ENCODE assay signal across 22 cellular contexts in the genomic region with DNA sequence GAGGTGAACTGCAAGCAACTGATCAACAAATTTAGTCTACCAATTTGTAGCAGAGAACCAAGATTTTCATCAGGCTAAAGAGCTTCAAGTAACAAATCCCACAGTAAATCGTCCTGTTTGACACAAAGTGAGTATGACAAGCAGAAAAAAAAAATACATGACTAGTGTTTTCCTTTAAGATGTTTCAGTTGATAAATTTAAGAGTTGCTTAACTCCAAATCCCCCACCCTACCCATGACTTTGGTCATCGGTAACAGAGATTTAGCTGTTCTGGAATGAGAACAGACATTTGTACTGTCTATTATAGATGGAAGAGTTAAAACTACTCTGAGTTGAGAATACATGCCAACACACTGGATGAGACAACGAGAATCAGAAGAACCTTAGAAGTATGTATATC.
DNase-seq lines count a peak whose midpoint lies in the region; ATAC-seq and TF ChIP-seq lines count a peak whose summit lies in the region.
"Had no signal": no experiment of that assay in that cellular context is flagged by ENCODE, and none has a peak within 500 bp of the region (broad histone marks: within the 10 kb centered on the region; RNA-seq: fewer than 3 reads in every experiment).

No MANE protein-coding gene starts in this region.

- ATAC-seq in activated CD4-positive, alpha-beta T cell treated with anti-CD3 and anti-CD28 coated beads for 36 hours, result no peak
- no peak for ATAC-seq in stimulated activated naive CD8-positive, alpha-beta T cell treated with anti-CD3 and anti-CD28 coated beads, Interleukin-15, Interleukin-2, amounts not matched to agents 100 U/mL and 50 U/mL, for 24 hours
- no peak for ATAC-seq in GM18873 (IDR thresholded peaks at IDR 0.05; ENCODE audit: low FRiP score, unreplicated experiment)
- ATAC-seq: GM23338 had no signal

- TF ChIP-seq CTCF in chondrocyte (IDR thresholded peaks at IDR 0.05) (no peak), type B pancreatic cell (conservative IDR thresholded peaks at IDR 0.05) (no peak)

- H3K36me3 Mint-ChIP-seq in activated CD4-positive, alpha-beta T cell treated with anti-CD3 and anti-CD28 coated beads for 36 hours (ENCODE audit: low read depth), result peaks cover 54% of the 10 kb centered on the region
- H3K36me3 Mint-ChIP-seq in stimulated activated naive CD8-positive, alpha-beta T cell treated with anti-CD3 and anti-CD28 coated beads, Interleukin-15, Interleukin-2, amounts not matched to agents 100 ng/mL and 50 ng/mL, for 24 hours (ENCODE audit: low read depth), result peaks cover 61% of the 10 kb centered on the region
- H3K36me3 Mint-ChIP-seq in chondrocyte (ENCODE audit: low read depth), result peaks cover 4% of the 10 kb centered on the region
- peaks cover 45% of the 10 kb centered on the region for H3K36me3 Mint-ChIP-seq in type B pancreatic cell

- no peaks in the 10 kb centered on the region for H3K27me3 Mint-ChIP-seq in activated CD4-positive, alpha-beta T cell treated with anti-CD3 and anti-CD28 coated beads for 36 hours
- H3K27me3 Mint-ChIP-seq in stimulated activated naive CD8-positive, alpha-beta T cell treated with anti-CD3 and anti-CD28 coated beads, Interleukin-15, Interleukin-2, amounts not matched to agents 100 ng/mL and 50 ng/mL, for 24 hours, result no peaks in the 10 kb centered on the region
- H3K27me3 Mint-ChIP-seq in chondrocyte (ENCODE audit: low read depth) (no peaks in the 10 kb centered on the region), type B pancreatic cell (no peaks in the 10 kb centered on the region)

- intact Hi-C loops in activated CD4-positive, alpha-beta T cell treated with anti-CD3 and anti-CD28 coated beads for 36 hours (cut with DNase I, micrococcal nuclease), result no loop called here

- no peak for DNase-seq in activated CD4-positive, alpha-beta T cell treated with anti-CD3 and anti-CD28 coated beads for 36 hours
- no peak for DNase-seq in activated CD4-positive, alpha-beta T cell treated with anti-CD3 and anti-CD28 coated beads for 1 hour
- DNase-seq in stimulated activated naive CD8-positive, alpha-beta T cell treated with anti-CD3 and anti-CD28 coated beads, Interleukin-15, Interleukin-2, amounts not matched to agents 100 U/mL and 50 U/mL, for 24 hours, result no peak
- DNase-seq in chondrocyte (ENCODE audit: low spot score) (no peak), type B pancreatic cell (ENCODE audit: extremely low spot score, unreplicated experiment) (no peak), SHP77 treated with DMSO at 0.1 percent for 48 hours (lab: John Stamatoyannopoulos, UW) (no peak)
- DNase-seq: AML-193; COR-L47; DMS 273 treated with DMSO at 0.1 percent for 48 hours; DND-41; GF-D8; HCEC 1CT; NCI-H1105 treated with DMSO at 0.1 percent for 48 hours; NCI-H1694 treated with DMSO at 0.1 percent for 48 hours; NCI-H510A; NCI-H748 treated with DMSO at 0.1 percent for 48 hours; NK-92 treated with Interleukin-12 subunit alpha and Interleukin-12 subunit beta, amount 100 ng/mL, for 24 hours; Peyer's patch had no signal

- CTCF ChIA-PET in activated CD4-positive, alpha-beta T cell treated with anti-CD3 and anti-CD28 coated beads for 36 hours (lab: Charles Lee), result interaction anchor here (0.8 to 1.3 kb wide), 5 partner anchors 12 to 34 kb away, joined by 3 to 5 read pairs (median 3); no protein-coding TSS in a partner anchor

- POLR2A ChIA-PET in activated CD4-positive, alpha-beta T cell treated with anti-CD3 and anti-CD28 coated beads for 36 hours (lab: Charles Lee), result interaction anchor here (1.4 kb wide), 1 partner anchor 27 kb away, joined by 5 read pairs; no protein-coding TSS in a partner anchor

- no peak overlapping the region for H3K4me3 Mint-ChIP-seq in activated CD4-positive, alpha-beta T cell treated with anti-CD3 and anti-CD28 coated beads for 36 hours
- peak overlapping the region; percentile 17 for H3K4me3 Mint-ChIP-seq in stimulated activated naive CD8-positive, alpha-beta T cell treated with anti-CD3 and anti-CD28 coated beads, Interleukin-15, Interleukin-2, amounts not matched to agents 100 ng/mL and 50 ng/mL, for 24 hours
- no peak overlapping the region for H3K4me3 Mint-ChIP-seq in chondrocyte (ENCODE audit: unreplicated experiment)
- peak overlapping the region; percentile 54 for H3K4me3 Mint-ChIP-seq in type B pancreatic cell
- H3K4me3 Mint-ChIP-seq: CD14-positive monocyte, GM23338 had no signal

- H3K9me3 Mint-ChIP-seq in activated CD4-positive, alpha-beta T cell treated with anti-CD3 and anti-CD28 coated beads for 36 hours (ENCODE audit: low read depth), result peaks cover 2% of the 10 kb centered on the region
- H3K9me3 Mint-ChIP-seq in stimulated activated naive CD8-positive, alpha-beta T cell treated with anti-CD3 and anti-CD28 coated beads, Interleukin-15, Interleukin-2, amounts not matched to agents 100 ng/mL and 50 ng/mL, for 24 hours, result no peaks in the 10 kb centered on the region
- H3K9me3 Mint-ChIP-seq in chondrocyte (ENCODE audit: low read depth) (no peaks in the 10 kb centered on the region), type B pancreatic cell (no peaks in the 10 kb centered on the region)
- H3K9me3 Mint-ChIP-seq: GM23338 had no signal

- peak overlapping the region; percentile 74 for H3K27ac Mint-ChIP-seq in activated CD4-positive, alpha-beta T cell treated with anti-CD3 and anti-CD28 coated beads for 36 hours
- H3K27ac Mint-ChIP-seq in stimulated activated naive CD8-positive, alpha-beta T cell treated with anti-CD3 and anti-CD28 coated beads, Interleukin-15, Interleukin-2, amounts not matched to agents 100 ng/mL and 50 ng/mL, for 24 hours, result peak overlapping the region; percentile 69
- H3K27ac Mint-ChIP-seq in chondrocyte (ENCODE audit: unreplicated experiment) (peak overlapping the region; percentile 14), type B pancreatic cell (peak overlapping the region; percentile 81)
- H3K27ac Mint-ChIP-seq: CD14-positive monocyte, GM23338 had no signal

- peaks cover 65% of the 10 kb centered on the region for H3K4me1 Mint-ChIP-seq in activated CD4-positive, alpha-beta T cell treated with anti-CD3 and anti-CD28 coated beads for 36 hours
- H3K4me1 Mint-ChIP-seq in stimulated activated naive CD8-positive, alpha-beta T cell treated with anti-CD3 and anti-CD28 coated beads, Interleukin-15, Interleukin-2, amounts not matched to agents 100 ng/mL and 50 ng/mL, for 24 hours (ENCODE audit: low read depth), result peaks cover 21% of the 10 kb centered on the region
- H3K4me1 Mint-ChIP-seq in chondrocyte (ENCODE audit: low read depth), result peaks cover 41% of the 10 kb centered on the region
- peaks cover 33% of the 10 kb centered on the region for H3K4me1 Mint-ChIP-seq in type B pancreatic cell (ENCODE audit: unreplicated experiment)
- H3K4me1 Mint-ChIP-seq: CD14-positive monocyte had no signal

Comparison
In these comparisons a context has a peak if more than half of its experiments do, and no peak if none do; other contexts are left out.
1. H3K27ac Mint-ChIP-seq: peak in every context shown above with its lines; median percentile 81 in type B pancreatic cell; 74 in activated CD4-positive, alpha-beta T cell treated with anti-CD3 and anti-CD28 coated beads for 36 hours; 69 in stimulated activated naive CD8-positive, alpha-beta T cell treated with anti-CD3 and anti-CD28 coated beads, Interleukin-15, Interleukin-2, amounts not matched to agents 100 ng/mL and 50 ng/mL, for 24 hours; 14 in chondrocyte.
2. H3K4me3 Mint-ChIP-seq: peak in stimulated activated naive CD8-positive, alpha-beta T cell treated with anti-CD3 and anti-CD28 coated beads, Interleukin-15, Interleukin-2, amounts not matched to agents 100 ng/mL and 50 ng/mL, for 24 hours (single experiment) and type B pancreatic cell (single experiment); none in activated CD4-positive, alpha-beta T cell treated with anti-CD3 and anti-CD28 coated beads for 36 hours (single experiment) and chondrocyte (single experiment).